ENCODE assay signal across 26 cellular contexts in genomic region chr7:86058649-86059048, GRCh38.
"Had no signal": no experiment of that assay in that cellular context is flagged by ENCODE, and none has a peak within 500 bp of the region (broad histone marks: within the 10 kb centered on the region; RNA-seq: fewer than 3 reads in every experiment).

No MANE protein-coding gene starts in this region.

- H3K9ac ChIP-seq: SK-N-SH had no signal

- H3K4me3 ChIP-seq: adrenal gland, Peyer's patch, SJSA1 had no signal

- H3K27me3 ChIP-seq: adrenal gland, Peyer's patch, SJSA1 had no signal

- ATAC-seq: activated CD4-positive, alpha-beta T cell treated with anti-CD3 and anti-CD28 coated beads for 36 hours; activated CD4-positive, CD25-positive, alpha-beta regulatory T cell treated with anti-CD3 and anti-CD28 coated beads, Interleukin-2, amount 50 U/mL, for 24 hours; activated naive CD4-positive, alpha-beta T cell treated with anti-CD3 and anti-CD28 coated beads, Interleukin-2, amount 50 U/mL, for 72 hours; activated T-cell treated with anti-CD3 and anti-CD28 coated beads, Interleukin-2, amount 50 U/mL, for 4 hours; PC-3 had no signal

- H3K27ac ChIP-seq: adrenal gland, Peyer's patch, SJSA1 had no signal

- H3K9me3 ChIP-seq: adrenal gland, Peyer's patch, SJSA1 had no signal

- H3K4me1 ChIP-seq: adrenal gland, Peyer's patch, SJSA1 had no signal

- DNase-seq: activated CD4-positive, alpha-beta memory T cell treated with anti-CD3 and anti-CD28 coated beads for 36 hours; activated CD4-positive, alpha-beta T cell treated with anti-CD3 and anti-CD28 coated beads for 36 hours; activated CD4-positive, alpha-beta T cell treated with anti-CD3 and anti-CD28 coated beads, Interleukin-2, amount 50 U/mL, for 1 hour; activated CD8-positive, alpha-beta memory T cell treated with anti-CD3 and anti-CD28 coated beads, Interleukin-2, amount 50 U/mL, for 4 hours; activated gamma-delta T cell treated with Interleukin-2 at 50 U/mL for 16 hours; activated naive CD4-positive, alpha-beta T cell treated with anti-CD3 and anti-CD28 coated beads for 36 hours; activated T-cell treated with anti-CD3 and anti-CD28 coated beads for 4 hours; activated T-cell treated with anti-CD3 and anti-CD28 coated beads, Interleukin-2, amount 50 U/mL, for 4 hours; adrenal gland; caudate nucleus; Karpas-422; NCI-H1105; NCI-H1417 treated with DMSO at 0.1 percent for 48 hours; NCI-H187 treated with DMSO at 0.1 percent for 48 hours; NCI-H2081 treated with DMSO at 0.1 percent for 48 hours; NCI-H345; NCI-H524 treated with DMSO at 0.1 percent for 48 hours; PC-3; RPMI8226; SHP77 treated with DMSO at 0.1 percent for 48 hours; SK-N-SH had no signal

- FAIRE-seq: TTC549 had no signal

- H3K36me3 ChIP-seq: adrenal gland, Peyer's patch, SJSA1 had no signal
